Comparison of ENCODE assay signal across 28 cellular contexts in genomic region chr1:211349730-211350129, GRCh38. TPM values are rescaled to one million over a fixed set of nuclear protein-coding genes. Genes with fewer than 3 reads are reported as not detected.
DNase-seq lines count a peak whose midpoint lies in the region; ATAC-seq and TF ChIP-seq lines count a peak whose summit lies in the region.
"Had no signal": no experiment of that assay in that cellular context is flagged by ENCODE, and none has a peak within 500 bp of the region (broad histone marks: within the 10 kb centered on the region; RNA-seq: fewer than 3 reads in every experiment).

No MANE protein-coding gene starts in this region.

- CTCF ChIA-PET in activated CD4-positive, alpha-beta T cell treated with anti-CD3 and anti-CD28 coated beads for 36 hours (lab: Charles Lee), result interaction anchor here (0.7 kb wide), 1 partner anchor 9 kb away, joined by 3 read pairs; no protein-coding TSS in a partner anchor
- CTCF ChIA-PET in CD8-positive, alpha-beta memory T cell (lab: Charles Lee), result interaction anchor here (2.5 kb wide), 1 partner anchor 13 kb away, joined by 8 read pairs; no protein-coding TSS in a partner anchor
- CTCF ChIA-PET in activated CD8-positive, alpha-beta T cell treated with anti-CD3 and anti-CD28 coated beads, Interleukin-2, amount 10 ng/mL, durations not matched to agents 7 days and 5 days (lab: Charles Lee), result interaction anchor here (1.6 to 3.0 kb wide), 2 partner anchors 10 to 27 kb away, joined by 6 to 14 read pairs; no protein-coding TSS in a partner anchor

- no peaks in the 10 kb centered on the region for H3K27me3 Mint-ChIP-seq in activated CD4-positive, alpha-beta T cell treated with anti-CD3 and anti-CD28 coated beads for 36 hours
- H3K27me3 Mint-ChIP-seq in CD8-positive, alpha-beta memory T cell, result no peaks in the 10 kb centered on the region
- H3K27me3 Mint-ChIP-seq in activated CD8-positive, alpha-beta T cell treated with anti-CD3 and anti-CD28 coated beads, Interleukin-2, amount 10 ng/mL, durations not matched to agents 7 days and 5 days (ENCODE audit: low read depth), result no peaks in the 10 kb centered on the region

- no peak overlapping the region for H3K4me3 Mint-ChIP-seq in activated CD4-positive, alpha-beta T cell treated with anti-CD3 and anti-CD28 coated beads for 36 hours
- peak overlapping the region in 1 of 7 donors; percentile 11 for H3K4me3 Mint-ChIP-seq in CD8-positive, alpha-beta memory T cell
- no peak overlapping the region for H3K4me3 Mint-ChIP-seq in activated CD8-positive, alpha-beta T cell treated with anti-CD3 and anti-CD28 coated beads, Interleukin-2, amount 10 ng/mL, durations not matched to agents 7 days and 5 days
- H3K4me3 Mint-ChIP-seq: activated T-helper 1 cell treated with anti-CD3 and anti-CD28 coated beads, Interleukin-12 subunit alpha, Interleukin-12 subunit beta, Interleukin-2, Interleukin-4 antibody, amounts not matched to agents 30 ng/mL and 10 ng/mL and 1 ng/mL, durations not matched to agents 14 hours and 24 hours and 36 hours had no signal

- intact Hi-C loops in activated CD4-positive, alpha-beta T cell treated with anti-CD3 and anti-CD28 coated beads for 36 hours (cut with DNase I, micrococcal nuclease), result no loop called here
- intact Hi-C loops in mucosa of descending colon (cut with DNase I, micrococcal nuclease), result no loop called here

- POLR2A ChIA-PET in activated CD4-positive, alpha-beta T cell treated with anti-CD3 and anti-CD28 coated beads for 36 hours (lab: Charles Lee), result interaction anchor here (0.7 kb wide), 1 partner anchor 23 kb away, joined by 5 read pairs; the partner anchor contains the start of gene TRAF5
- POLR2A ChIA-PET in CD8-positive, alpha-beta memory T cell (lab: Charles Lee), result no interaction called here
- POLR2A ChIA-PET in activated CD8-positive, alpha-beta T cell treated with anti-CD3 and anti-CD28 coated beads, Interleukin-2, amount 10 ng/mL, durations not matched to agents 7 days and 5 days (lab: Charles Lee), result no interaction called here

- no peak for ATAC-seq in activated CD4-positive, alpha-beta T cell treated with anti-CD3 and anti-CD28 coated beads for 36 hours
- no peak for ATAC-seq in activated CD8-positive, alpha-beta T cell treated with anti-CD3 and anti-CD28 coated beads, Interleukin-2, amount 10 ng/mL, durations not matched to agents 7 days and 5 days
- peak; percentile 73 for ATAC-seq in mucosa of descending colon
- no peak for ATAC-seq in HG03045 (IDR thresholded peaks at IDR 0.05; ENCODE audit: unreplicated experiment)
- no peak for ATAC-seq in GM18861 (IDR thresholded peaks at IDR 0.05; ENCODE audit: unreplicated experiment)
- ATAC-seq: activated naive CD4-positive, alpha-beta T cell treated with anti-CD3 and anti-CD28 coated beads, Interleukin-2, amount 50 U/mL, for 72 hours had no signal

- H3K36me3 Mint-ChIP-seq in activated CD4-positive, alpha-beta T cell treated with anti-CD3 and anti-CD28 coated beads for 36 hours (ENCODE audit: low read depth), result peaks cover 32% of the 10 kb centered on the region
- peaks cover 0 to 39% (median 3%) of the 10 kb centered on the region in 3 donors for H3K36me3 Mint-ChIP-seq in CD8-positive, alpha-beta memory T cell
- peaks cover 68% of the 10 kb centered on the region for H3K36me3 Mint-ChIP-seq in activated CD8-positive, alpha-beta T cell treated with anti-CD3 and anti-CD28 coated beads, Interleukin-2, amount 10 ng/mL, durations not matched to agents 7 days and 5 days (ENCODE audit: low read depth)

- no peak overlapping the region for H3K27ac ChIP-seq in CD8-positive, alpha-beta memory T cell (ENCODE audit: low read depth, low read length)
- H3K27ac ChIP-seq: cardiac muscle cell, ovary, stomach, tibial artery had no signal

- H3K4me1 ChIP-seq in CD8-positive, alpha-beta memory T cell (ENCODE audit: insufficient read depth, low read length), result peaks cover 80% of the 10 kb centered on the region
- peaks cover 16% of the 10 kb centered on the region for H3K4me1 ChIP-seq in mucosa of descending colon (ENCODE audit: low read depth)

- no peaks in the 10 kb centered on the region for H3K27me3 ChIP-seq in CD8-positive, alpha-beta memory T cell (ENCODE audit: insufficient read depth, low read length, poor library complexity, severe bottlenecking)
- H3K27me3 ChIP-seq: cardiac muscle cell, ovary, stomach, tibial artery had no signal

- H3K27ac Mint-ChIP-seq in activated CD4-positive, alpha-beta T cell treated with anti-CD3 and anti-CD28 coated beads for 36 hours, result peak overlapping the region; percentile 3
- H3K27ac Mint-ChIP-seq in CD8-positive, alpha-beta memory T cell, result peak overlapping the region; percentile 0 to 97 (median 82)
- peak overlapping the region; percentile 31 for H3K27ac Mint-ChIP-seq in activated CD8-positive, alpha-beta T cell treated with anti-CD3 and anti-CD28 coated beads, Interleukin-2, amount 10 ng/mL, durations not matched to agents 7 days and 5 days
- H3K27ac Mint-ChIP-seq: activated T-helper 1 cell treated with anti-CD3 and anti-CD28 coated beads, Interleukin-12 subunit alpha, Interleukin-12 subunit beta, Interleukin-2, Interleukin-4 antibody, amounts not matched to agents 30 ng/mL and 10 ng/mL and 1 ng/mL, durations not matched to agents 14 hours and 24 hours and 36 hours had no signal

- H3K9me3 Mint-ChIP-seq in activated CD4-positive, alpha-beta T cell treated with anti-CD3 and anti-CD28 coated beads for 36 hours (ENCODE audit: low read depth), result peaks cover 9% of the 10 kb centered on the region
- peaks cover 0 to 2% (median 0%) of the 10 kb centered on the region in 5 donors for H3K9me3 Mint-ChIP-seq in CD8-positive, alpha-beta memory T cell
- peaks cover 16% of the 10 kb centered on the region for H3K9me3 Mint-ChIP-seq in activated CD8-positive, alpha-beta T cell treated with anti-CD3 and anti-CD28 coated beads, Interleukin-2, amount 10 ng/mL, durations not matched to agents 7 days and 5 days (ENCODE audit: insufficient read depth)

- no peaks in the 10 kb centered on the region for H3K36me3 ChIP-seq in CD8-positive, alpha-beta memory T cell (ENCODE audit: insufficient read depth, low read length)
- no peaks in the 10 kb centered on the region for H3K36me3 ChIP-seq in mucosa of descending colon (ENCODE audit: low read depth)
- H3K36me3 ChIP-seq: cardiac muscle cell, ovary had no signal

- no peaks in the 10 kb centered on the region for H3K9me3 ChIP-seq in CD8-positive, alpha-beta memory T cell (ENCODE audit: low read length)
- no peaks in the 10 kb centered on the region for H3K9me3 ChIP-seq in mucosa of descending colon
- H3K9me3 ChIP-seq: ovary, stomach, tibial artery had no signal

- H3K4me1 Mint-ChIP-seq in activated CD4-positive, alpha-beta T cell treated with anti-CD3 and anti-CD28 coated beads for 36 hours, result peaks cover 82% of the 10 kb centered on the region
- H3K4me1 Mint-ChIP-seq in CD8-positive, alpha-beta memory T cell, result peaks cover 83 to 97% (median 96%) of the 10 kb centered on the region in 3 donors
- peaks cover 60% of the 10 kb centered on the region for H3K4me1 Mint-ChIP-seq in activated CD8-positive, alpha-beta T cell treated with anti-CD3 and anti-CD28 coated beads, Interleukin-2, amount 10 ng/mL, durations not matched to agents 7 days and 5 days (ENCODE audit: low read depth)

- DNase-seq in activated CD4-positive, alpha-beta T cell treated with anti-CD3 and anti-CD28 coated beads for 36 hours, result no peak
- no peak for DNase-seq in activated CD4-positive, alpha-beta T cell treated with anti-CD3 and anti-CD28 coated beads, Interleukin-2, amount 50 U/mL, for 1 hour
- no peak for DNase-seq in CD8-positive, alpha-beta memory T cell
- DNase-seq in activated CD8-positive, alpha-beta T cell treated with anti-CD3 and anti-CD28 coated beads, Interleukin-2, amount 10 ng/mL, durations not matched to agents 7 days and 5 days, result no peak
- DNase-seq in mucosa of descending colon, result peak in 1 of 3 donors; percentile 53
- no peak for DNase-seq in putamen (ENCODE audit: low spot score)
- DNase-seq: activated CD4-positive, alpha-beta T cell treated with anti-CD3 and anti-CD28 coated beads for 48 hours; aorta; cortex of kidney; DMS79; GDM1; H7; IMR-90; midbrain; NCI-H1105; NCI-H2029; NCI-H345; ovary; retina; small intestine; stomach; T-helper 2 cell; tibial artery had no signal

- H3K4me3 ChIP-seq in CD8-positive, alpha-beta memory T cell (ENCODE audit: low read length), result no peak overlapping the region
- H3K4me3 ChIP-seq in mucosa of descending colon, result no peak overlapping the region
- H3K4me3 ChIP-seq: cardiac muscle cell, ovary, stomach, tibial artery had no signal

- TF ChIP-seq CTCF in mucosa of descending colon (IDR thresholded peaks at IDR 0.05), result no peak

RNA-seq across cellular contexts. Expression of gene TRAF5, which starts 23.1 kb away (rescaled TPM):
- 10 to 100 TPM; 28.0 to 32.2 TPM for total RNA-seq in activated CD4-positive, alpha-beta T cell treated with anti-CD3 and anti-CD28 coated beads for 36 hours
- 10 to 100 TPM; 30.7 to 33.7 TPM for total RNA-seq in CD8-positive, alpha-beta memory T cell
- 38.3 TPM for polyA plus RNA-seq in CD8-positive, alpha-beta memory T cell
- total RNA-seq in activated CD8-positive, alpha-beta T cell treated with anti-CD3 and anti-CD28 coated beads, Interleukin-2, amount 10 ng/mL, durations not matched to agents 7 days and 5 days, result 10 to 100 TPM; 61.1 to 64.4 TPM
- total RNA-seq in mucosa of descending colon, result 10 to 100 TPM; 19.4 to 28.5 (median 23.9) TPM

Comparison
In these comparisons a context has a peak if more than half of its experiments do, and no peak if none do; other contexts are left out.
1. H3K27ac Mint-ChIP-seq: peak in every context shown above with its lines; median percentile 82 in CD8-positive, alpha-beta memory T cell; 31 in activated CD8-positive, alpha-beta T cell treated with anti-CD3 and anti-CD28 coated beads, Interleukin-2, amount 10 ng/mL, durations not matched to agents 7 days and 5 days; 3 in activated CD4-positive, alpha-beta T cell treated with anti-CD3 and anti-CD28 coated beads for 36 hours.